In the genomic region with DNA sequence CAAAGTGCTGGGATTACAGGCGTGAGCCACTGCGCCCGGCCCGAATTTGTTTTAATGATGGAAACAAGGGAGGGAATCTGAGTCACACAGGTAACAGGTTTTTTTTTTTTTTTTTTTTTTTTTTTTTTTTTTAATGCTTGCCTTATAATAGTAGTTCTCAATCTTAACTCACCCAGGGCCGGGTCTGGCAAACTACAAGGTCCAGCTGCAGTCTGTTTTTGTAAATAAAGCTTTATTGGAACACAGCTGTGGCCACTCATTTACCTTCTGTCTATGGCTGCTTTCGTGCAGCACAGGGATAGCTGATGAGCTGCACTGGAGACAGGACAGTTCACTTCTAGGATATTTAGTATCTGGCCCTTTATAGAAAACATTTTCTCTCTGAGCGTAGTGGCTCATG, we compare ENCODE assay signal across 7 cellular contexts. TPM values are rescaled to one million over a fixed set of nuclear protein-coding genes. Genes with fewer than 3 reads are reported as not detected.
"Had no signal": no experiment of that assay in that cellular context is flagged by ENCODE, and none has a peak within 500 bp of the region (broad histone marks: within the 10 kb centered on the region; RNA-seq: fewer than 3 reads in every experiment).

No MANE protein-coding gene starts in this region.

- H3K9me3 ChIP-seq: HAP-1 had no signal

- H3K36me3 ChIP-seq: HAP-1 had no signal

- H3K4me3 ChIP-seq: GM23248, HAP-1 had no signal

- H3K4me1 ChIP-seq: HAP-1 had no signal

- H3K27ac ChIP-seq: GM23248 had no signal

- H3K9ac ChIP-seq: GM23248 had no signal

- H2AFZ ChIP-seq: GM23248 had no signal

- DNase-seq: GM23248, GOT3, H7, IMR-90, KBM-7 had no signal

RNA-seq across cellular contexts. Expression of gene TFAP2C, which starts 58.0 kb away (rescaled TPM):
- total RNA-seq: HT-29 had no signal
